In genomic region chr17:28883967-28884702, GRCh38 we compare ENCODE assay signal across 31 cellular contexts. TPM values are rescaled to one million over a fixed set of nuclear protein-coding genes. Genes with fewer than 3 reads are reported as not detected.
DNase-seq lines count a peak whose midpoint lies in the region; ATAC-seq, FAIRE-seq and TF ChIP-seq lines count a peak whose summit lies in the region.
"Had no signal": no experiment of that assay in that cellular context is flagged by ENCODE, and none has a peak within 500 bp of the region (broad histone marks: within the 10 kb centered on the region; RNA-seq: fewer than 3 reads in every experiment).

No MANE protein-coding gene starts in this region.

- no peaks in the 10 kb centered on the region for H3K27me3 Mint-ChIP-seq in activated naive CD8-positive, alpha-beta T cell
- H3K27me3 Mint-ChIP-seq in activated naive CD8-positive, alpha-beta T cell treated with anti-CD3 and anti-CD28 coated beads, Interleukin-2, amount 50 U/mL, for 24 hours = no peaks in the 10 kb centered on the region
- no peaks in the 10 kb centered on the region for H3K27me3 Mint-ChIP-seq in activated CD8-positive, alpha-beta T cell treated with anti-CD3 and anti-CD28 coated beads for 36 hours
- H3K27me3 Mint-ChIP-seq in naive B cell (no peaks in the 10 kb centered on the region), T-helper 17 cell (no peaks in the 10 kb centered on the region)
- H3K27me3 Mint-ChIP-seq: activated CD4-positive, alpha-beta T cell treated with anti-CD3 and anti-CD28 coated beads for 36 hours; activated naive CD4-positive, alpha-beta T cell treated with anti-CD3 and anti-CD28 coated beads, Interleukin-2, amount 50 U/mL, for 24 hours; natural killer cell treated with Interleukin-12 subunit alpha and Interleukin-12 subunit beta and Interleukin-15 and Interleukin-18, amount 100 ng/mL, for 72 hours had no signal

- CTCF ChIA-PET in activated CD8-positive, alpha-beta T cell treated with anti-CD3 and anti-CD28 coated beads for 36 hours (lab: Charles Lee) = no interaction called here

- no peak overlapping the region for H3K4me3 Mint-ChIP-seq in activated naive CD8-positive, alpha-beta T cell
- no peak overlapping the region for H3K4me3 Mint-ChIP-seq in activated naive CD8-positive, alpha-beta T cell treated with anti-CD3 and anti-CD28 coated beads, Interleukin-2, amount 50 U/mL, for 24 hours
- no peak overlapping the region for H3K4me3 Mint-ChIP-seq in activated CD8-positive, alpha-beta T cell treated with anti-CD3 and anti-CD28 coated beads for 36 hours
- H3K4me3 Mint-ChIP-seq in naive B cell = no peak overlapping the region
- no peak overlapping the region for H3K4me3 Mint-ChIP-seq in T-helper 17 cell
- H3K4me3 Mint-ChIP-seq: activated CD4-positive, alpha-beta T cell treated with anti-CD3 and anti-CD28 coated beads for 36 hours; activated naive CD4-positive, alpha-beta T cell treated with anti-CD3 and anti-CD28 coated beads, Interleukin-2, amount 50 U/mL, for 24 hours; natural killer cell treated with Interleukin-12 subunit alpha and Interleukin-12 subunit beta and Interleukin-15 and Interleukin-18, amount 100 ng/mL, for 72 hours had no signal

- H3K9me3 ChIP-seq in T-helper 17 cell (ENCODE audit: control insufficient read depth, low read length, poor library complexity, severe bottlenecking) = no peaks in the 10 kb centered on the region
- H3K9me3 ChIP-seq: BE2C, colonic mucosa, gastroesophageal sphincter, lower lobe of right lung, pancreas had no signal

- intact Hi-C loops in activated CD8-positive, alpha-beta T cell treated with anti-CD3 and anti-CD28 coated beads for 36 hours (cut with micrococcal nuclease) = no loop called here

- POLR2A ChIA-PET in activated CD8-positive, alpha-beta T cell treated with anti-CD3 and anti-CD28 coated beads for 36 hours (lab: Charles Lee) = no interaction called here

- no peaks in the 10 kb centered on the region for H3K9me3 Mint-ChIP-seq in activated naive CD8-positive, alpha-beta T cell (ENCODE audit: low read depth)
- no peaks in the 10 kb centered on the region for H3K9me3 Mint-ChIP-seq in activated naive CD8-positive, alpha-beta T cell treated with anti-CD3 and anti-CD28 coated beads, Interleukin-2, amount 50 U/mL, for 24 hours
- H3K9me3 Mint-ChIP-seq in activated CD8-positive, alpha-beta T cell treated with anti-CD3 and anti-CD28 coated beads for 36 hours = no peaks in the 10 kb centered on the region
- H3K9me3 Mint-ChIP-seq in naive B cell = no peaks in the 10 kb centered on the region
- H3K9me3 Mint-ChIP-seq: activated naive CD4-positive, alpha-beta T cell treated with anti-CD3 and anti-CD28 coated beads, Interleukin-2, amount 50 U/mL, for 24 hours; natural killer cell treated with Interleukin-12 subunit alpha and Interleukin-12 subunit beta and Interleukin-15 and Interleukin-18, amount 100 ng/mL, for 72 hours had no signal

- peak; percentile 52 for FAIRE-seq in urothelium cell line (lab: Jason Lieb, UNC)
- FAIRE-seq: GM12892, pancreas had no signal

- no peak for TF ChIP-seq CTCF in activated CD8-positive, alpha-beta T cell treated with anti-CD3 and anti-CD28 coated beads for 36 hours (IDR thresholded peaks at IDR 0.05)

- DNase-seq in activated naive CD8-positive, alpha-beta T cell treated with anti-CD3 and anti-CD28 coated beads, Interleukin-2, amount 50 U/mL, for 24 hours = no peak
- no peak for DNase-seq in activated CD8-positive, alpha-beta T cell treated with anti-CD3 and anti-CD28 coated beads for 36 hours
- DNase-seq in naive B cell = no peak
- no peak for DNase-seq in urothelium cell line (ENCODE audit: low spot score)
- DNase-seq in T-helper 17 cell = no peak
- DNase-seq: activated CD4-positive, alpha-beta T cell treated with anti-CD3 and anti-CD28 coated beads for 36 hours; anterior cingulate cortex; BE2C; colonic mucosa; COR-L47; DMS53; effector CD4-positive, alpha-beta T cell; HCEC 1CT; Kasumi-1; kidney glomerular epithelial cell; lower lobe of right lung; NCI-H1417 treated with DMSO at 0.1 percent for 48 hours; NCI-H2029 treated with DMSO at 0.1 percent for 48 hours; NCI-H524 treated with DMSO at 0.1 percent for 48 hours; pancreas; retina; SHP77; stimulated activated naive CD8-positive, alpha-beta T cell treated with anti-CD3 and anti-CD28 coated beads, Interleukin-15, Interleukin-2, amounts not matched to agents 100 U/mL and 50 U/mL, for 24 hours; T-helper 9 cell had no signal

- ATAC-seq in activated naive CD8-positive, alpha-beta T cell treated with anti-CD3 and anti-CD28 coated beads, Interleukin-2, amount 50 U/mL, for 24 hours = no peak
- ATAC-seq in activated CD8-positive, alpha-beta T cell treated with anti-CD3 and anti-CD28 coated beads for 36 hours = no peak
- ATAC-seq in naive B cell (ENCODE audit: low read depth in 2 of 2) (no peak), T-helper 17 cell (no peak), GM18858 (IDR thresholded peaks at IDR 0.05; ENCODE audit: unreplicated experiment) (no peak)
- ATAC-seq: activated CD4-positive, alpha-beta T cell treated with anti-CD3 and anti-CD28 coated beads for 36 hours; gastroesophageal sphincter; lower lobe of right lung; natural killer cell treated with Interleukin-12 subunit alpha and Interleukin-12 subunit beta and Interleukin-15 and Interleukin-18, amount 100 ng/mL, for 72 hours; Panc1; pancreas; stimulated activated naive CD8-positive, alpha-beta T cell treated with anti-CD3 and anti-CD28 coated beads, Interleukin-15, Interleukin-2, amounts not matched to agents 100 U/mL and 50 U/mL, for 24 hours had no signal

- peak overlapping the region; percentile 34 for H3K27ac Mint-ChIP-seq in activated naive CD8-positive, alpha-beta T cell
- no peak overlapping the region for H3K27ac Mint-ChIP-seq in activated naive CD8-positive, alpha-beta T cell treated with anti-CD3 and anti-CD28 coated beads, Interleukin-2, amount 50 U/mL, for 24 hours
- H3K27ac Mint-ChIP-seq in activated CD8-positive, alpha-beta T cell treated with anti-CD3 and anti-CD28 coated beads for 36 hours = peak overlapping the region; percentile 8
- H3K27ac Mint-ChIP-seq in naive B cell (peak overlapping the region in 4 of 6 donors; percentile 6 to 77 (median 40)), T-helper 17 cell (no peak overlapping the region)
- H3K27ac Mint-ChIP-seq: activated CD4-positive, alpha-beta T cell treated with anti-CD3 and anti-CD28 coated beads for 36 hours; activated naive CD4-positive, alpha-beta T cell treated with anti-CD3 and anti-CD28 coated beads, Interleukin-2, amount 50 U/mL, for 24 hours had no signal

- peaks cover 12% of the 10 kb centered on the region for H3K4me1 Mint-ChIP-seq in activated naive CD8-positive, alpha-beta T cell (ENCODE audit: low read depth)
- H3K4me1 Mint-ChIP-seq in activated naive CD8-positive, alpha-beta T cell treated with anti-CD3 and anti-CD28 coated beads, Interleukin-2, amount 50 U/mL, for 24 hours = peaks cover 8% of the 10 kb centered on the region
- H3K4me1 Mint-ChIP-seq in activated CD8-positive, alpha-beta T cell treated with anti-CD3 and anti-CD28 coated beads for 36 hours (ENCODE audit: low read depth) = peaks cover 11% of the 10 kb centered on the region
- H3K4me1 Mint-ChIP-seq in naive B cell (peaks cover 40 to 44% (median 42%) of the 10 kb centered on the region in 3 donors), T-helper 17 cell (peaks cover 10% of the 10 kb centered on the region)
- H3K4me1 Mint-ChIP-seq: activated CD4-positive, alpha-beta T cell treated with anti-CD3 and anti-CD28 coated beads for 36 hours had no signal

- H3K36me3 Mint-ChIP-seq in activated naive CD8-positive, alpha-beta T cell = peaks cover 3% of the 10 kb centered on the region
- peaks cover 15% of the 10 kb centered on the region for H3K36me3 Mint-ChIP-seq in activated naive CD8-positive, alpha-beta T cell treated with anti-CD3 and anti-CD28 coated beads, Interleukin-2, amount 50 U/mL, for 24 hours (ENCODE audit: low read depth)
- peaks cover 15% of the 10 kb centered on the region for H3K36me3 Mint-ChIP-seq in activated CD8-positive, alpha-beta T cell treated with anti-CD3 and anti-CD28 coated beads for 36 hours (ENCODE audit: low read depth)
- H3K36me3 Mint-ChIP-seq in naive B cell (peaks cover 0 to 32% of the 10 kb centered on the region in 2 donors), T-helper 17 cell (ENCODE audit: low read depth) (peaks cover 8% of the 10 kb centered on the region)

RNA-seq across cellular contexts. Expression of gene FLOT2, which starts 13.4 kb away (rescaled TPM):
- 10 to 100 TPM; 59.7 to 60.1 TPM for total RNA-seq in activated CD8-positive, alpha-beta T cell treated with anti-CD3 and anti-CD28 coated beads for 36 hours
- polyA plus RNA-seq in naive B cell (ENCODE audit: low read depth in 6 of 6) = 100 to 1,000 TPM; 431 to 655 (median 460) TPM
- total RNA-seq in T-helper 17 cell = 100 to 1,000 TPM; 132 to 147 TPM

RNA-seq across cellular contexts. Expression of gene DHRS13, which starts 18.7 kb away (rescaled TPM):
- 10 to 100 TPM; 37.3 to 38.2 TPM for total RNA-seq in activated CD8-positive, alpha-beta T cell treated with anti-CD3 and anti-CD28 coated beads for 36 hours
- 10 to 100 TPM in 5 of 6 donors, 1 to 10 TPM in 1; 9.4 to 17.3 (median 11.5) TPM for polyA plus RNA-seq in naive B cell (ENCODE audit: low read depth in 6 of 6)
- 10 to 100 TPM; 21.0 TPM for total RNA-seq in T-helper 17 cell

RNA-seq across cellular contexts. Expression of gene ERAL1, which starts 29.3 kb away (rescaled TPM):
- 10 to 100 TPM; 58.2 to 60.0 TPM for total RNA-seq in activated CD8-positive, alpha-beta T cell treated with anti-CD3 and anti-CD28 coated beads for 36 hours
- polyA plus RNA-seq in naive B cell (ENCODE audit: low read depth in 6 of 6) = 10 to 100 TPM; 37.0 to 50.3 (median 46.2) TPM
- 10 to 100 TPM; 19.0 to 20.5 TPM for total RNA-seq in T-helper 17 cell

RNA-seq across cellular contexts. Expression of gene FAM222B, which starts 41.5 kb away (rescaled TPM):
- total RNA-seq in activated CD8-positive, alpha-beta T cell treated with anti-CD3 and anti-CD28 coated beads for 36 hours = 10 to 100 TPM; 14.7 to 15.2 TPM
- 10 to 100 TPM in 2 of 6 donors, 1 to 10 TPM in 4; 6.6 to 19.4 (median 8.2) TPM for polyA plus RNA-seq in naive B cell (ENCODE audit: low read depth in 6 of 6)
- 10 to 100 TPM; 18.3 to 22.6 TPM for total RNA-seq in T-helper 17 cell

Comparison
In these comparisons a context has a peak if more than half of its experiments do, and no peak if none do; other contexts are left out.
1. H3K27ac Mint-ChIP-seq: peak in activated naive CD8-positive, alpha-beta T cell (single experiment), activated CD8-positive, alpha-beta T cell treated with anti-CD3 and anti-CD28 coated beads for 36 hours (single experiment) and naive B cell (4 of 6); none in activated naive CD8-positive, alpha-beta T cell treated with anti-CD3 and anti-CD28 coated beads, Interleukin-2, amount 50 U/mL, for 24 hours (single experiment) and T-helper 17 cell (single experiment).